ENCODE assay signal across 1 cellular context in the genomic region with DNA sequence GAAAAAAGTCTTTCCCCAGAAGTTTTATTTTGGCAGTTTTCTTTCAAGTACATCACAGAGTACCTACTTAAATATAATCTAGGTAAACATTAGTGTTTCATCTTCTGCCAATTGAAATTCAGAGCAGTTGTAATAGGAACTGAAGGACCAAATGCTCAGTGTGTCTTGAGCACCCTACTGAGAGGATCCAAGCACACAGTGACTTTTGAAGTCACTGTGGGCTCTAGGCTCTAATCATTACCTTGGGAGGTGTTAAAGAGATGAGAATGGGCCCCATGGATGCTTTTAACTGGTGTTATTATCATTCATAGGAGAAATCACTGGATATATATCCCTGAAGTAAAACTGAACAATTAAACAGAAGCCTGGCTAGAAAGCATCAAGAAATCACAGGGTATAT.
TF ChIP-seq lines count a peak whose summit lies in the region.

No MANE protein-coding gene starts in this region.

TF ChIP-seq in GM23338, 12 proteins besides CTCF, POLR2A, EP300 and RAD21 (continued from another document):
- TF ChIP-seq REST (IDR thresholded peaks at IDR 0.05; ENCODE audit: unreplicated experiment) (no peak), JUNB (IDR thresholded peaks at IDR 0.05; ENCODE audit: unreplicated experiment) (no peak), NANOG (IDR thresholded peaks at IDR 0.05; ENCODE audit: borderline replicate concordance) (no peak), ZNF114 (CRISPR knock-in tag; IDR thresholded peaks at IDR 0.05) (no peak), EZH2phosphoT487 (IDR thresholded peaks at IDR 0.05; ENCODE audit: unreplicated experiment) (no peak), ZNF462 (CRISPR knock-in tag; IDR thresholded peaks at IDR 0.05) (no peak), POLR2AphosphoS5 (IDR thresholded peaks at IDR 0.05; ENCODE audit: low read depth) (no peak), CREB1 (CRISPR knock-in tag; IDR thresholded peaks at IDR 0.05; ENCODE audit: low read depth) (no peak), ETS1 (IDR thresholded peaks at IDR 0.05) (no peak), STAT1 (IDR thresholded peaks at IDR 0.05; ENCODE audit: unreplicated experiment) (no peak)
